8 cellular contexts compared by ENCODE assay signal in genomic region chr7:54546081-54546985, GRCh38. TPM values are rescaled to one million over a fixed set of nuclear protein-coding genes. Genes with fewer than 3 reads are reported as not detected.
DNase-seq lines count a peak whose midpoint lies in the region; TF ChIP-seq lines count a peak whose summit lies in the region.

No MANE protein-coding gene starts in this region.

- no peak overlapping the region for H3K9ac ChIP-seq in iPS-15b (ENCODE audit: low read depth, low read length)

- 4 to 20% methylated on average over 3 to 47 of the region's 80 CpGs for WGBS in transverse colon (ENCODE audit: low coverage in 1 of 2), 2 donors
- WGBS in tibial nerve, 2 donors, result 2 to 3% methylated on average over 42 to 58 of the region's 80 CpGs

- H3K36me3 ChIP-seq in iPS-15b (ENCODE audit: control insufficient read depth, insufficient read depth, low read length) (no peaks in the 10 kb centered on the region), transverse colon (no peaks in the 10 kb centered on the region), tibial nerve (no peaks in the 10 kb centered on the region)

- H3K4me3 ChIP-seq in iPS-15b (ENCODE audit: low read depth, low read length) (peak overlapping the region; percentile 74), transverse colon (peak overlapping the region in 3 of 4 donors; percentile 12 to 31 (median 21)), tibial nerve (peak overlapping the region in 1 of 4 donors; percentile 32)

- in situ Hi-C loops in transverse colon (cut with MboI; ENCODE audit: low pct_ligation_motif_present in 1 of 4, low pct_unique_long_range_greater_than_20kb in 1 of 4, low sequenced_read_pairs in 3 of 4), result no loop called here

- TF ChIP-seq POLR2A in transverse colon (IDR thresholded peaks at IDR 0.05), result no peak
- no peak for TF ChIP-seq POLR2A in tibial nerve (IDR thresholded peaks at IDR 0.05)

- H3K9me3 ChIP-seq in iPS-15b (ENCODE audit: control insufficient read depth, insufficient read depth, low read length), result no peaks in the 10 kb centered on the region
- H3K9me3 ChIP-seq in transverse colon, result no peaks in the 10 kb centered on the region
- no peaks in the 10 kb centered on the region for H3K9me3 ChIP-seq in tibial nerve

- no peak overlapping the region for H3K27ac ChIP-seq in transverse colon
- H3K27ac ChIP-seq in tibial nerve, result no peak overlapping the region

- H3K27me3 ChIP-seq in iPS-15b (ENCODE audit: control insufficient read depth, insufficient read depth, low read length) (peaks cover 52% of the 10 kb centered on the region), transverse colon (peaks cover 70% of the 10 kb centered on the region), tibial nerve (peaks cover 0 to 55% of the 10 kb centered on the region in 2 donors)

- DNase-seq in NCI-H2227 (lab: John Stamatoyannopoulos, UW; ENCODE audit: unreplicated experiment), result peak; percentile 1
- no peak for DNase-seq in NCI-H2227 treated with DMSO at 0.1 percent for 48 hours (lab: John Stamatoyannopoulos, UW)
- peak; percentile 85 to 86 for DNase-seq in SHP77 (lab: John Stamatoyannopoulos, UW)
- DNase-seq in transverse colon, result peak; percentile 28
- DNase-seq in effector CD4-positive, alpha-beta T cell, result no peak
- DNase-seq in amniotic stem cell (lab: John Stamatoyannopoulos, UW), result no peak
- DNase-seq in tibial nerve (ENCODE audit: low spot score in 2 of 2), result no peak

- intact Hi-C loops in transverse colon (cut with DNase I; ENCODE audit: low total_unique reads), result no loop called here

- peak in 1 of 5 experiments; percentile 21 for TF ChIP-seq CTCF in transverse colon (IDR thresholded peaks at IDR 0.05)
- TF ChIP-seq CTCF in tibial nerve (IDR thresholded peaks at IDR 0.05), result no peak

- H3K4me1 ChIP-seq in iPS-15b (ENCODE audit: control insufficient read depth, insufficient read depth, low read length) (no peaks in the 10 kb centered on the region), transverse colon (peaks cover 0 to 14% (median 8%) of the 10 kb centered on the region in 4 donors), tibial nerve (peaks cover 0 to 45% (median 0%) of the 10 kb centered on the region in 4 donors)

- no peak for TF ChIP-seq EP300 in transverse colon (IDR thresholded peaks at IDR 0.05; ENCODE audit: low read depth)
- TF ChIP-seq EP300 in tibial nerve (IDR thresholded peaks at IDR 0.05), result no peak

RNA-seq across cellular contexts. Expression of gene VSTM2A, which starts 4.2 kb away (rescaled TPM):
- total RNA-seq in transverse colon, result 1 to 10 TPM in 1 of 4 donors, under 1 TPM in 2, not detected in 1; 0.79 to 7.2 (median 0.96) TPM
- under 1 TPM in 1 of 4 donors, not detected in 3; 0.84 TPM for total RNA-seq in tibial nerve

Comparison
In these comparisons a context has a peak if more than half of its experiments do, and no peak if none do; other contexts are left out.
1. DNase-seq: peak in NCI-H2227 (single experiment), SHP77 (2 of 2) and transverse colon (single experiment); none in NCI-H2227 treated with DMSO at 0.1 percent for 48 hours (single experiment), effector CD4-positive, alpha-beta T cell (single experiment), amniotic stem cell (single experiment) and tibial nerve (0 of 2).